1 cellular context compared by ENCODE assay signal in genomic region chr6:169156108-169156821, GRCh38.
TF ChIP-seq lines count a peak whose summit lies in the region.

No MANE protein-coding gene starts in this region.

TF ChIP-seq in HEK293T, 16 proteins besides CTCF, POLR2A, EP300 and RAD21 (continued from another document):
- TF ChIP-seq PKNOX1 (IDR thresholded peaks at IDR 0.05): no peak
- TF ChIP-seq SP1 (IDR thresholded peaks at IDR 0.05): no peak
- TF ChIP-seq SUZ12 (IDR thresholded peaks at IDR 0.05): no peak
- no peak for TF ChIP-seq FOXA1 (IDR thresholded peaks at IDR 0.05)
- TF ChIP-seq BHLHE40 (IDR thresholded peaks at IDR 0.05; ENCODE audit: borderline replicate concordance): no peak
- no peak for TF ChIP-seq TARDBP (IDR thresholded peaks at IDR 0.05)
- no peak for TF ChIP-seq NFRKB (IDR thresholded peaks at IDR 0.05)
